Comparison of ENCODE assay signal across 10 cellular contexts in genomic region chr4:159298502-159298901, GRCh38.
A peak's percentile ranks its signal among the peaks of the same experiment; 100 is the strongest.
DNase-seq lines count a peak whose midpoint lies in the region; ATAC-seq, FAIRE-seq and TF ChIP-seq lines count a peak whose summit lies in the region.
"Had no signal": no experiment of that assay in that cellular context is flagged by ENCODE, and none has a peak within 500 bp of the region (broad histone marks: within the 10 kb centered on the region; RNA-seq: fewer than 3 reads in every experiment).

No MANE protein-coding gene starts in this region.

- no peak for TF ChIP-seq POLR2A in H54 (IDR thresholded peaks at IDR 0.05; ENCODE audit: low read depth, low read length)

- no peak overlapping the region for H3K27ac ChIP-seq in RWPE1
- H3K27ac ChIP-seq in aorta (ENCODE audit: low read depth in 1 of 2, low read length in 2 of 2), result no peak overlapping the region
- H3K27ac ChIP-seq: tibial nerve had no signal

- no peak overlapping the region for H3K4me3 Mint-ChIP-seq in mesothelial cell of epicardium
- H3K4me3 Mint-ChIP-seq: H9 had no signal

- H3K4me3 ChIP-seq in aorta (ENCODE audit: low read length in 2 of 2), result no peak overlapping the region
- H3K4me3 ChIP-seq: tibial nerve had no signal

- ATAC-seq in GM18517 (IDR thresholded peaks at IDR 0.05; ENCODE audit: unreplicated experiment) (peak; percentile 87), aorta (ENCODE audit: low FRiP score) (no peak)

- peak overlapping the region; percentile 70 for H3K27ac Mint-ChIP-seq in mesothelial cell of epicardium
- H3K27ac Mint-ChIP-seq: H9 had no signal

- intact Hi-C loops in aorta (cut with DNase I), result no loop called here

- TF ChIP-seq CTCF in RWPE1 (conservative IDR thresholded peaks at IDR 0.05; ENCODE audit: low read depth) (no peak), mesothelial cell of epicardium (IDR thresholded peaks at IDR 0.05; ENCODE audit: unreplicated experiment) (no peak)

- CTCF ChIA-PET in RWPE1 (lab: Yijun Ruan, JAX), result interaction anchor here (0.5 kb wide), 1 partner anchor 1016 kb away, joined by 3 read pairs; no protein-coding TSS in a partner anchor

- H3K4me1 Mint-ChIP-seq in mesothelial cell of epicardium, result peaks cover 12% of the 10 kb centered on the region

- POLR2A ChIA-PET in RWPE1 (lab: Yijun Ruan, JAX; ENCODE audit: low non-redundant PET), result no interaction called here

- H3K27me3 ChIP-seq in aorta (ENCODE audit: control insufficient read depth in 1 of 2, insufficient read depth in 2 of 2, low read length in 1 of 2), result no peaks in the 10 kb centered on the region
- H3K27me3 ChIP-seq: tibial nerve had no signal

- 1 to 5% methylated on average over 4 of the region's 4 CpGs for WGBS in aorta, 2 donors

- peaks cover 0 to 1% of the 10 kb centered on the region in 2 donors for H3K4me1 ChIP-seq in aorta (ENCODE audit: control insufficient read depth in 1 of 2, insufficient read depth in 2 of 2, low read length in 2 of 2)

- peak; percentile 86 for FAIRE-seq in H54 (lab: Jason Lieb, UNC)
- no peak for FAIRE-seq in HTR-8/SVneo (lab: Jason Lieb, UNC)

- no peaks in the 10 kb centered on the region for H3K36me3 Mint-ChIP-seq in mesothelial cell of epicardium

- H3K9me3 Mint-ChIP-seq in mesothelial cell of epicardium, result no peaks in the 10 kb centered on the region
- H3K9me3 Mint-ChIP-seq: H9 had no signal

- no peaks in the 10 kb centered on the region for H3K9me3 ChIP-seq in aorta (ENCODE audit: control insufficient read depth, low read length)
- H3K9me3 ChIP-seq: tibial nerve had no signal

- no peaks in the 10 kb centered on the region for H3K27me3 Mint-ChIP-seq in mesothelial cell of epicardium (ENCODE audit: low read depth)

- no peaks in the 10 kb centered on the region for H3K36me3 ChIP-seq in aorta (ENCODE audit: control insufficient read depth in 1 of 2, insufficient read depth in 2 of 2, low read length in 1 of 2)
- H3K36me3 ChIP-seq: tibial nerve had no signal

- DNase-seq in H54 (ENCODE audit: insufficient read length, low spot score) (no peak), RWPE1 (ENCODE audit: low spot score) (peak; percentile 58), mesothelial cell of epicardium (ENCODE audit: low spot score in 2 of 2, unreplicated experiment in 2 of 2) (no peak), GDM1 (lab: John Stamatoyannopoulos, UW) (no peak), HTR-8/SVneo (ENCODE audit: insufficient read length, low spot score) (no peak), foreskin melanocyte (no peak), aorta (no peak)
- DNase-seq: H9 had no signal
